In the genomic region with DNA sequence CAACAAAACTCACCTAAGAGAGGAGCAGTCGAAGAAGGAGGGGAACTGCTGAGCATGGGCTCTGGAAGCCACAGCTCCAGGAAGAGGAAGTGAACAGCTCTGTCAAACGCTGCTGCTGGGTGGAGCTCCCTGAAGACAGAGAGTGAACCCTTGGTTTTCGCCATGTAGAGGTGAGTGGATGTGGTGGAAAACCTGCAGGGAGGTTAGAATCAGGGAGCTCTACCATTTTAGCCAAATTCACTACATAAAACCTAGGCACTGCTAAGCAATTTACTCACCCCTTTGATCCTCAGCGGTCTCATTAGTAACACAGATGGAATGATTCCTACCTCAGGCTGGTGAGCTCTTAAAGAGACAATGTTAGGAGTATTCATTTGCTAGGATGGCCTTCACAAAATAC, we compare ENCODE assay signal across 10 cellular contexts. TPM values are rescaled to one million over a fixed set of nuclear protein-coding genes. Genes with fewer than 3 reads are reported as not detected.
DNase-seq lines count a peak whose midpoint lies in the region; ATAC-seq, FAIRE-seq and TF ChIP-seq lines count a peak whose summit lies in the region.
"Had no signal": no experiment of that assay in that cellular context is flagged by ENCODE, and none has a peak within 500 bp of the region (broad histone marks: within the 10 kb centered on the region; RNA-seq: fewer than 3 reads in every experiment).

No MANE protein-coding gene starts in this region.

- H3K79me2 ChIP-seq in OCI-LY3 (ENCODE audit: low read length) (no peaks in the 10 kb centered on the region), K562 (ENCODE audit: control insufficient read depth, insufficient read depth, low read length) (no peaks in the 10 kb centered on the region)

- TF ChIP-seq POLR2A in A549 (IDR thresholded peaks at IDR 0.05; ENCODE audit: low read length) (no peak), K562 (conservative IDR thresholded peaks at IDR 0.05) (no peak)

- TF ChIP-seq RAD21 in A549 (conservative IDR thresholded peaks at IDR 0.05 in 1 of 2, IDR thresholded peaks at IDR 0.05 in 1 of 2) (no peak), K562 (CRISPR knock-in tag; conservative IDR thresholded peaks at IDR 0.05 in 1 of 2, IDR thresholded peaks at IDR 0.05 in 1 of 2) (no peak)

- 73% methylated on average over 4 of the region's 4 CpGs for WGBS in A549 (ENCODE audit: missing lambda C conversion rate)
- WGBS in K562 (ENCODE audit: insufficient coverage, low coverage, missing lambda C conversion rate), result 15% methylated on average over 4 of the region's 4 CpGs

- peak in 1 of 2 experiments; percentile 29; a peak in 2 of 6 replicates for ATAC-seq in A549
- peak; percentile 50 for ATAC-seq in K562
- ATAC-seq in GM18498 (IDR thresholded peaks at IDR 0.05; ENCODE audit: unreplicated experiment), result no peak

- TF ChIP-seq CTCF in A549 (IDR thresholded peaks at IDR 0.05) (no peak), OCI-LY3 (IDR thresholded peaks at IDR 0.05; ENCODE audit: low read depth, low read length) (no peak), K562 (IDR thresholded peaks at IDR 0.05 in 2 of 3, conservative IDR thresholded peaks at IDR 0.05 in 1 of 3; ENCODE audit: insufficient read depth in 2 of 3, low read depth in 1 of 3, low read length in 3 of 3) (no peak)

- CTCF ChIA-PET in A549 (lab: Yijun Ruan, JAX), result interaction anchor here (1.2 to 3.0 kb wide), 6 partner anchors 9 to 1452 kb away, joined by 4 to 15 read pairs (median 8); a partner anchor contains a TSS
- CTCF ChIA-PET in K562 (lab: Yijun Ruan, JAX; ENCODE audit: low intra/inter-chr PET ratio), result interaction anchor here (0.6 kb wide), 1 partner anchor 273 kb away, joined by 3 read pairs; no protein-coding TSS in a partner anchor

- H3K9me1 ChIP-seq in K562 (ENCODE audit: control insufficient read depth, insufficient read depth, low read length), result no peaks in the 10 kb centered on the region

- DNase-seq in A549 (ENCODE audit: low read depth in 1 of 2, low spot score in 1 of 2), result no peak
- peak; percentile 31 for DNase-seq in HCEC 1CT
- no peak for DNase-seq in K562 (ENCODE audit: extremely low read depth in 1 of 4, low spot score in 3 of 4)
- no peak for DNase-seq in DMS153 (lab: John Stamatoyannopoulos, UW)
- DNase-seq in NCI-H345 treated with DMSO at 0.1 percent for 48 hours (lab: John Stamatoyannopoulos, UW; ENCODE audit: unreplicated experiment), result no peak
- DNase-seq in NCI-H1436 treated with DMSO at 0.1 percent for 48 hours (lab: John Stamatoyannopoulos, UW), result no peak
- DNase-seq: H7, NCI-H69 had no signal

- H3K36me3 ChIP-seq in OCI-LY3 (replicated peaks; ENCODE audit: low read depth, low read length) (no peaks in the 10 kb centered on the region), K562 (ENCODE audit: control insufficient read depth, insufficient read depth, low read length) (no peaks in the 10 kb centered on the region)

- BruUV-seq in K562 (replicated peaks; lab: Mats Ljungman, UMichigan), result no TSS peak

- FAIRE-seq in A549 (lab: Jason Lieb, UNC) (no peak), K562 (lab: Jason Lieb, UNC) (no peak)

- H4K20me1 ChIP-seq in OCI-LY3 (ENCODE audit: insufficient read depth, low read length) (no peaks in the 10 kb centered on the region), K562 (replicated peaks; ENCODE audit: control insufficient read depth, insufficient read depth, low read length) (no peaks in the 10 kb centered on the region)

- no peak overlapping the region for H3K9ac ChIP-seq in OCI-LY3 (ENCODE audit: low read length)
- H3K9ac ChIP-seq in K562 (ENCODE audit: insufficient read depth in 1 of 2, low read depth in 2 of 2, low read length in 2 of 2), result no peak overlapping the region

- H3K9me3 ChIP-seq in A549, result no peaks in the 10 kb centered on the region
- H3K9me3 ChIP-seq in OCI-LY3 (ENCODE audit: insufficient read depth, low read length), result no peaks in the 10 kb centered on the region
- no peaks in the 10 kb centered on the region for H3K9me3 ChIP-seq in K562 (replicated peaks; ENCODE audit: control insufficient read depth, insufficient read depth, low read depth, low read length)

- H3K27ac ChIP-seq in A549 (peak overlapping the region; percentile 33 to 79; a peak in 3 of 6 replicates), OCI-LY3 (ENCODE audit: low read length) (no peak overlapping the region), K562 (ENCODE audit: extremely low read depth, low read depth, low read length) (no peak overlapping the region)

- H3K27me3 ChIP-seq in OCI-LY3 (ENCODE audit: low read depth, low read length) (no peaks in the 10 kb centered on the region), K562 (ENCODE audit: control insufficient read depth in 2 of 2, insufficient read depth in 2 of 2, low read length in 2 of 2) (no peaks in the 10 kb centered on the region)

- TF ChIP-seq EP300 in A549 (IDR thresholded peaks at IDR 0.05) (no peak), K562 (IDR thresholded peaks at IDR 0.05; ENCODE audit: low read length) (no peak)

- no peak overlapping the region for H3K4me2 ChIP-seq in A549
- H3K4me2 ChIP-seq in OCI-LY3 (ENCODE audit: low read length), result peak overlapping the region; percentile 85
- peak overlapping the region; percentile 28; the same call in 1 of the 2 replicates for H3K4me2 ChIP-seq in K562 (ENCODE audit: insufficient read depth, low read length)

- H3K4me3 ChIP-seq in A549, result no peak overlapping the region
- H3K4me3 ChIP-seq in OCI-LY3 (ENCODE audit: low read length), result peak overlapping the region; percentile 67; the same call in 1 of the 2 replicates
- H3K4me3 ChIP-seq in K562, result no peak overlapping the region

- peak overlapping the region; percentile 84 for H2AFZ ChIP-seq in OCI-LY3 (ENCODE audit: low read depth, low read length)
- peak overlapping the region; percentile 83 for H2AFZ ChIP-seq in K562 (ENCODE audit: low read depth, low read length)

- intact Hi-C loops in K562 (cut with micrococcal nuclease), result no loop called here

- in situ Hi-C loops in K562 (cut with MboI), result loop anchor here (5.0 to 25.0 kb wide), 4 partner anchors 409 to 1997 kb away; a partner anchor contains a TSS

- peaks cover 19% of the 10 kb centered on the region; the same call in 2 of the 3 replicates for H3K4me1 ChIP-seq in A549
- peaks cover 16% of the 10 kb centered on the region for H3K4me1 ChIP-seq in OCI-LY3 (ENCODE audit: low read length)
- H3K4me1 ChIP-seq in K562 (replicated peaks in 1 of 2; ENCODE audit: control insufficient read depth in 2 of 2, insufficient read depth in 2 of 2, low read length in 2 of 2), result peaks cover 0 to 8% of the 10 kb centered on the region in 2 experiments; a peak in 2 of 5 replicates

- POLR2A ChIA-PET in A549 (lab: Yijun Ruan, JAX), result interaction anchor here (1.0 kb wide), 1 partner anchor 20 kb away, joined by 5 read pairs; a partner anchor contains a TSS
- POLR2A ChIA-PET in K562 (lab: Yijun Ruan, JAX), result interaction anchor here (1.1 kb wide), 1 partner anchor 455 kb away, joined by 3 read pairs; no protein-coding TSS in a partner anchor

TF ChIP-seq in A549, 52 proteins besides CTCF, POLR2A, EP300 and RAD21 (continues in another document):
- TF ChIP-seq CHD4 (IDR thresholded peaks at IDR 0.05; ENCODE audit: borderline replicate concordance) (no peak), CHD2 (IDR thresholded peaks at IDR 0.05; ENCODE audit: low read length, partially characterized antibody) (no peak)

TF ChIP-seq in K562, 482 proteins besides CTCF, POLR2A, EP300 and RAD21 (continues in another document):
- peak; percentile 95 for TF ChIP-seq SPI1 (IDR thresholded peaks at IDR 0.05; ENCODE audit: borderline replicate concordance, low read depth, low read length)
- no peak for TF ChIP-seq ESRRB (CRISPR knock-in tag; IDR thresholded peaks at IDR 0.05; ENCODE audit: borderline replicate concordance)
- TF ChIP-seq, protein P1, sequence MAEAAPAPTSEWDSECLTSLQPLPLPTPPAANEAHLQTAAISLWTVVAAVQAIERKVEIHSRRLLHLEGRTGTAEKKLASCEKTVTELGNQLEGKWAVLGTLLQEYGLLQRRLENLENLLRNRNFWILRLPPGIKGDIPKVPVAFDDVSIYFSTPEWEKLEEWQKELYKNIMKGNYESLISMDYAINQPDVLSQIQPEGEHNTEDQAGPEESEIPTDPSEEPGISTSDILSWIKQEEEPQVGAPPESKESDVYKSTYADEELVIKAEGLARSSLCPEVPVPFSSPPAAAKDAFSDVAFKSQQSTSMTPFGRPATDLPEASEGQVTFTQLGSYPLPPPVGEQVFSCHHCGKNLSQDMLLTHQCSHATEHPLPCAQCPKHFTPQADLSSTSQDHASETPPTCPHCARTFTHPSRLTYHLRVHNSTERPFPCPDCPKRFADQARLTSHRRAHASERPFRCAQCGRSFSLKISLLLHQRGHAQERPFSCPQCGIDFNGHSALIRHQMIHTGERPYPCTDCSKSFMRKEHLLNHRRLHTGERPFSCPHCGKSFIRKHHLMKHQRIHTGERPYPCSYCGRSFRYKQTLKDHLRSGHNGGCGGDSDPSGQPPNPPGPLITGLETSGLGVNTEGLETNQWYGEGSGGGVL (CRISPR knock-in tag; IDR thresholded peaks at IDR 0.05), result no peak
- no peak for TF ChIP-seq PRMT5 (CRISPR knock-in tag; IDR thresholded peaks at IDR 0.05)

RNA-seq across cellular contexts. Expression of a gene that starts 19.4 kb away (rescaled TPM):
- 10.8 and 13.1 TPM in 2 replicates for polyA plus RNA-seq in A549 (2011; rRNA removed)
- 17.4 and 22.2 TPM in 2 replicates for polyA plus RNA-seq in A549 (2012; cell fraction: cytosol; rRNA removed)
- polyA plus RNA-seq in A549 (2012; cell fraction: nucleus; rRNA removed), result 21.1 and 32.8 TPM in 2 replicates
- 26.0 to 31.4 TPM (median 26.9 TPM) in 3 replicates for polyA plus RNA-seq in A549 (2017; fragmentation: RNase III; extraction: RNeasy Plus Mini Kit Qiagen cat#74134 plus additional on column Dnase treatment)
- polyA minus RNA-seq in A549 (2011; rRNA and poly(A)+ RNA removed), result 8.5 and 10.3 TPM in 2 replicates
- 0.51 and 0.55 TPM in 2 replicates for total RNA-seq in K562 (2011; cell fraction: chromatin; rRNA removed; ENCODE audit: low replicate concordance)
- total RNA-seq in K562 (2011; cell fraction: nucleolus; rRNA removed), result 0.33 TPM in 1 of 2 replicates, not detected in the other
- total RNA-seq in K562 (2011; cell fraction: nucleoplasm; rRNA removed), result 0.29 and 0.61 TPM in 2 replicates
- 0.33 TPM in 1 of 2 replicates, not detected in the other for total RNA-seq in K562 (2014; rRNA removed)
- total RNA-seq in K562 (2014; rRNA removed; fragmentation: Illumina TruSeq; extraction: Trizol), result 0.18 TPM in 1 of 2 replicates, not detected in the other
- total RNA-seq in K562 (2015; rRNA removed; fragmentation: Illumina TruSeq; extraction: Trizol), result 0.11 and 0.22 TPM in 2 replicates
- 0.40 and 0.53 TPM in 2 replicates for total RNA-seq in K562 (2021)
- 0.15 and 0.17 TPM in 2 replicates for polyA plus RNA-seq in K562 (2011; rRNA removed)
- 0.19 and 0.22 TPM in 2 replicates for polyA plus RNA-seq in K562 (2011; cell fraction: cytosol; rRNA removed)
- 0.24 and 0.46 TPM in 2 replicates for polyA plus RNA-seq in K562 (2011; cell fraction: nucleus; rRNA removed)
- 0.29 and 0.42 TPM in 2 replicates for polyA plus RNA-seq in K562 (2012)
- 0.37 and 0.54 TPM in 2 replicates for polyA plus RNA-seq in K562 (2014; fragmentation: Illumina TruSeq; extraction: Trizol)
- polyA plus RNA-seq in K562 (2014; fragmentation: Nextera tagmentation; extraction: Ambion mirVana), result under 1 TPM; 0.14 to 0.20 TPM
- polyA plus RNA-seq in K562 (2014; rRNA removed), result 0.15 and 0.36 TPM in 2 replicates
- 0.12 and 0.28 TPM in 2 replicates for polyA minus RNA-seq in K562 (2011; rRNA and poly(A)+ RNA removed)
- 1.0 and 3.5 TPM in 2 replicates for polyA minus RNA-seq in K562 (2011; cell fraction: cytosol; rRNA and poly(A)+ RNA removed)
- 0.40 and 0.56 TPM in 2 replicates for polyA minus RNA-seq in K562 (2011; cell fraction: nucleus; rRNA and poly(A)+ RNA removed)
- total RNA-seq: H7 had no signal

Comparison
In these comparisons a context has a peak if more than half of its experiments do, and no peak if none do; other contexts are left out.
1. H3K27ac ChIP-seq: peak in A549 (2 of 2); none in OCI-LY3 (single experiment) and K562 (single experiment).
2. RNA of a gene that starts 19.4 kb away (polyA plus RNA-seq): 10.8 to 32.8 TPM in A549; 0.14 to 0.54 TPM in K562; every median in the first group is over 4 times any median in the second.